8 cellular contexts compared by ENCODE assay signal in the genomic region with DNA sequence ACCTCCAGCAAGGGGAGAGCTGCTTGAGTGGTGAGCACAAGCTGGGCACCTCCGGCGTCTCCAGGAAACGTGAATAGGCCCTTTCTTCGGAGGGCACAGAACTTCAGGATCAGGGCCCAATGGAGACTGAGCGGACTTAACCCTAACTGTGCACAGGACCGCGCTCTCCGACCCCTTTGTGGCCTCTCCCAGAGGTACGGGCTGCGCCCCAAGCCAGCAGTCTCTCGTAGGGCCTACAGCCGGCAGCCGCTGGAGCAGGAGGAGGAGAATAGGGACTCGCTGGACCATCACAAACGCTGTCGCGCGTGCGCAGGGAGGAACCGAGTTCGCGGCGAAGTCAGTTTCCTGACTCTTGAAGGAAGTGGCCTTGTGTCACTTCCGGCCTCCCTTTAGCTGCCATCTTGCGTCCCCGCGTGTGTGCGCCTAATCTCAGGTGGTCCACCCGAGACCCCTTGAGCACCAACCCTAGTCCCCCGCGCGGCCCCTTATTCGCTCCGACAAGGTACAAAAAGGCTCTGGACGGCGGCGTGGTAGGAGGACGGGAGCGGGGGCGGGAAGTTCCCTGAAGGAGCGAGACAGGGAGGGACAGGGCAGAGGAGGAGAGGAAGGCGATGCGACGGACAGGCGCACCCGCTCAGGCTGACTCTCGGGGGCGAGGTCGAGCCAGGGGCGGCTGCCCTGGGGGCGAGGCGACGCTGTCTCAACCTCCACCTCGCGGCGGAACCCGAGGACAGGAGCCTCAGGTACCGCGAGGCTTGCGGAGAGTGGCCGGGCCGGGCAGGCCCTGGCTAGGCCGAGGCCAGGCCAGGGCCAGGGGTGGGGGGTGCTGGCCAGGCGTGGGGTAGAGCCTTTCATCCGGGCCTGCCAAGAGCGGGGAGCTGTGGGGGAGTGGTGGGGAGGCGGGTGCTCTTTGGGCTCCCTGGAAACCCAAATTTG. TPM values are rescaled to one million over a fixed set of nuclear protein-coding genes. Genes with fewer than 3 reads are reported as not detected.
DNase-seq lines count a peak whose midpoint lies in the region; ATAC-seq and TF ChIP-seq lines count a peak whose summit lies in the region.

TSS of gene BTF3 (plus strand) at position 386 of the 936 bp plus-strand sequence. CDS start at position 612, 226 bp downstream.

- DNase-seq in BJ (ENCODE audit: low read depth) (peak; percentile 87), NCI-H526 treated with DMSO at 0.1 percent for 48 hours (lab: John Stamatoyannopoulos, UW) (peak; percentile 85), dedifferentiated amniotic fluid mesenchymal stem cell (ENCODE audit: extremely low spot score) (peak; percentile 98), left lung (peak; percentile 97)
- peak; percentile 96 for DNase-seq in activated CD4-positive, alpha-beta T cell treated with anti-CD3 and anti-CD28 coated beads, Interleukin-2, amount 10 ng/mL, durations not matched to agents 7 days and 5 days
- peak; percentile 86 to 88 for DNase-seq in stimulated activated CD4-positive, alpha-beta T cell treated with anti-CD3 and anti-CD28 coated beads, Interleukin-2, amount 100 ng/mL, for 48 hours

- peak within 1 kb of the TSS; percentile 100 for H3K27ac Mint-ChIP-seq in activated CD4-positive, alpha-beta T cell treated with anti-CD3 and anti-CD28 coated beads, Interleukin-2, amount 10 ng/mL, durations not matched to agents 7 days and 5 days

- peak; percentile 95 for ATAC-seq in GM19324 (IDR thresholded peaks at IDR 0.05; ENCODE audit: low FRiP score, unreplicated experiment)
- ATAC-seq in HG03469 (IDR thresholded peaks at IDR 0.05; ENCODE audit: unreplicated experiment): peak; percentile 93
- peak; percentile 98 for ATAC-seq in left lung

- peaks cover 4% of the 10 kb centered on the region for H3K27me3 Mint-ChIP-seq in activated CD4-positive, alpha-beta T cell treated with anti-CD3 and anti-CD28 coated beads, Interleukin-2, amount 10 ng/mL, durations not matched to agents 7 days and 5 days

- POLR2A ChIA-PET in BJ (lab: Charles Lee): interaction anchor here (0.6 kb wide), 3 partner anchors 235 to 415 kb away, joined by 3 to 6 read pairs (median 4); no protein-coding TSS in a partner anchor
- POLR2A ChIA-PET in activated CD4-positive, alpha-beta T cell treated with anti-CD3 and anti-CD28 coated beads, Interleukin-2, amount 10 ng/mL, durations not matched to agents 7 days and 5 days (lab: Charles Lee): no interaction called here

- peak within 1 kb of the TSS; percentile 100 for H3K4me3 ChIP-seq in BJ (ENCODE audit: low read depth, low read length)
- peak within 1 kb of the TSS; percentile 90 to 95 for H3K4me3 ChIP-seq in left lung

- peaks cover 41% of the 10 kb centered on the region for H3K36me3 Mint-ChIP-seq in activated CD4-positive, alpha-beta T cell treated with anti-CD3 and anti-CD28 coated beads, Interleukin-2, amount 10 ng/mL, durations not matched to agents 7 days and 5 days (ENCODE audit: low read depth)

- CTCF ChIA-PET in BJ (lab: Yijun Ruan, JAX): interaction anchor here (0.7 to 2.9 kb wide), 8 partner anchors 9 to 47 kb away, joined by 3 to 14 read pairs (median 4); no protein-coding TSS in a partner anchor
- CTCF ChIA-PET in activated CD4-positive, alpha-beta T cell treated with anti-CD3 and anti-CD28 coated beads, Interleukin-2, amount 10 ng/mL, durations not matched to agents 7 days and 5 days (lab: Charles Lee): interaction anchor here (0.7 to 1.1 kb wide), 5 partner anchors 9 to 627 kb away, joined by 3 to 4 read pairs (median 3); no protein-coding TSS in a partner anchor

- H3K27ac ChIP-seq in left lung: peak within 1 kb of the TSS; percentile 86 to 92

- peaks cover 40% of the 10 kb centered on the region for H3K4me1 Mint-ChIP-seq in activated CD4-positive, alpha-beta T cell treated with anti-CD3 and anti-CD28 coated beads, Interleukin-2, amount 10 ng/mL, durations not matched to agents 7 days and 5 days

- no peaks in the 10 kb centered on the region for H3K9me3 ChIP-seq in left lung

- H3K36me3 ChIP-seq in BJ (ENCODE audit: control insufficient read depth, insufficient read depth, low read length) (peaks cover 4% of the 10 kb centered on the region), left lung (peaks cover 4 to 23% of the 10 kb centered on the region in 2 donors)

- H3K27me3 ChIP-seq in BJ (ENCODE audit: control insufficient read depth, insufficient read depth, low read length) (no peaks in the 10 kb centered on the region), left lung (peaks cover 0 to 18% of the 10 kb centered on the region in 2 donors)

- peak within 1 kb of the TSS; percentile 96 for H3K4me3 Mint-ChIP-seq in activated CD4-positive, alpha-beta T cell treated with anti-CD3 and anti-CD28 coated beads, Interleukin-2, amount 10 ng/mL, durations not matched to agents 7 days and 5 days

- intact Hi-C loops in left lung (cut with DNase I): no loop called here

- H3K9me3 Mint-ChIP-seq in activated CD4-positive, alpha-beta T cell treated with anti-CD3 and anti-CD28 coated beads, Interleukin-2, amount 10 ng/mL, durations not matched to agents 7 days and 5 days: peaks cover 2% of the 10 kb centered on the region

- peaks cover 14 to 22% of the 10 kb centered on the region in 2 donors for H3K4me1 ChIP-seq in left lung

- 0 out of 2 replicates have a peak, but pooled peaks have one; percentile 2 for TF ChIP-seq CTCF in BJ (IDR thresholded peaks at IDR 0.05; ENCODE audit: insufficient read depth, low read depth, low read length)
- TF ChIP-seq CTCF in left lung (IDR thresholded peaks at IDR 0.05): no peak

RNA-seq across cellular contexts. Expression of gene BTF3, which starts in this region (rescaled TPM):
- polyA plus RNA-seq in BJ (2011; rRNA removed): 478 and 758 TPM in 2 replicates
- polyA minus RNA-seq in BJ (2011; rRNA and poly(A)+ RNA removed): 183 and 269 TPM in 2 replicates
- total RNA-seq in activated CD4-positive, alpha-beta T cell treated with anti-CD3 and anti-CD28 coated beads, Interleukin-2, amount 10 ng/mL, durations not matched to agents 7 days and 5 days: 100 to 1,000 TPM; 693 to 807 TPM
- total RNA-seq in left lung: 100 to 1,000 TPM; 353 to 421 TPM

Comparison
In these comparisons a context has a peak if more than half of its experiments do, and no peak if none do; other contexts are left out.
1. Peak in every context shown above with its lines: DNase-seq, ATAC-seq, H3K4me3 ChIP-seq and H3K27ac ChIP-seq.